ENCODE assay signal across 11 cellular contexts in genomic region chr3:57787867-57788623, GRCh38. TPM values are rescaled to one million over a fixed set of nuclear protein-coding genes. Genes with fewer than 3 reads are reported as not detected.
A peak's percentile ranks its signal among the peaks of the same experiment; 100 is the strongest.
DNase-seq lines count a peak whose midpoint lies in the region; ATAC-seq, FAIRE-seq and TF ChIP-seq lines count a peak whose summit lies in the region.
"Had no signal": no experiment of that assay in that cellular context is flagged by ENCODE, and none has a peak within 500 bp of the region (broad histone marks: within the 10 kb centered on the region; RNA-seq: fewer than 3 reads in every experiment).

No MANE protein-coding gene starts in this region.

- H2AFZ ChIP-seq in keratinocyte (ENCODE audit: control insufficient read depth, low read length) = no peak overlapping the region

- dilution Hi-C loops in keratinocyte (cut with MboI; ENCODE audit: extremely low pct_ligation_motif_present, low sequenced_read_pairs) = no loop called here

- H3K4me2 ChIP-seq in keratinocyte (ENCODE audit: control insufficient read depth, extremely low read depth, insufficient read depth, low read depth, low read length) = peak overlapping the region; percentile 50

- H3K27ac ChIP-seq in keratinocyte (ENCODE audit: control insufficient read depth, insufficient read depth, low read length) = peak overlapping the region; percentile 36

- FAIRE-seq in keratinocyte (lab: Jason Lieb, UNC) = peak; percentile 77

- H3K9ac ChIP-seq in keratinocyte (ENCODE audit: control insufficient read depth, extremely low read depth, insufficient read depth, low read length) = no peak overlapping the region

- no peak for TF ChIP-seq CTCF in keratinocyte (optimal IDR thresholded peaks at IDR 0.05 in 1 of 3, IDR thresholded peaks at IDR 0.05 in 1 of 3, conservative IDR thresholded peaks at IDR 0.05 in 1 of 3; ENCODE audit: extremely low read depth in 1 of 3, insufficient read depth in 2 of 3, low read length in 3 of 3)
- TF ChIP-seq CTCF in foreskin fibroblast (IDR thresholded peaks at IDR 0.05; ENCODE audit: low read depth, low read length) = no peak

- H3K9me3 ChIP-seq in keratinocyte (ENCODE audit: control insufficient read depth, low read depth, low read length) = no peaks in the 10 kb centered on the region

- no peaks in the 10 kb centered on the region for H3K27me3 ChIP-seq in keratinocyte (ENCODE audit: control insufficient read depth, extremely low read depth, insufficient read depth, low read length)

- H3K36me3 ChIP-seq in keratinocyte (ENCODE audit: control insufficient read depth in 2 of 2, extremely low read depth in 1 of 2, insufficient read depth in 2 of 2, low read length in 2 of 2) = no peaks in the 10 kb centered on the region

- peak; percentile 94 for ATAC-seq in GM18861 (IDR thresholded peaks at IDR 0.05; ENCODE audit: unreplicated experiment)
- ATAC-seq in GM21619 (IDR thresholded peaks at IDR 0.05; ENCODE audit: unreplicated experiment) = peak; percentile 94
- peak; percentile 91 for ATAC-seq in HG03558 (IDR thresholded peaks at IDR 0.05; ENCODE audit: extremely low read depth, unreplicated experiment)

- H3K4me1 ChIP-seq in keratinocyte (ENCODE audit: control insufficient read depth, extremely low read depth, insufficient read depth, low read length) = peaks cover 34% of the 10 kb centered on the region

- no peak for DNase-seq in keratinocyte (ENCODE audit: low read depth, low spot score)
- no peak for DNase-seq in stimulated activated CD4-positive, alpha-beta T cell treated with anti-CD3 and anti-CD28 coated beads, Interleukin-4, amount 100 ng/mL, for 4 hours
- no peak for DNase-seq in GDM1 (lab: John Stamatoyannopoulos, UW)
- no peak for DNase-seq in foreskin fibroblast
- DNase-seq in NCI-H526 treated with DMSO at 0.1 percent for 48 hours (lab: John Stamatoyannopoulos, UW) = no peak
- DNase-seq: HCEC 1CT; naive thymus-derived CD8-positive, alpha-beta T cell; stimulated activated naive CD4-positive, alpha-beta T cell treated with Interleukin-2 at 50 U/mL for 16 hours had no signal

- H3K79me2 ChIP-seq in keratinocyte (ENCODE audit: control insufficient read depth, insufficient read depth, low read length) = peaks cover 94% of the 10 kb centered on the region

- H3K4me3 ChIP-seq in keratinocyte (ENCODE audit: control insufficient read depth in 2 of 3, extremely low read depth in 1 of 3, insufficient read depth in 2 of 3, low read depth in 1 of 3, low read length in 3 of 3) (no peak overlapping the region), foreskin fibroblast (ENCODE audit: low read depth in 1 of 2, low read length in 2 of 2) (no peak overlapping the region)

- peaks cover 8% of the 10 kb centered on the region for H3K9me1 ChIP-seq in keratinocyte (ENCODE audit: control insufficient read depth, extremely low read depth, insufficient read depth, low read length)

- H4K20me1 ChIP-seq in keratinocyte (ENCODE audit: control insufficient read depth, extremely low read depth, insufficient read depth, low read length) = peaks cover 19% of the 10 kb centered on the region

RNA-seq across cellular contexts. Expression of gene SLMAP, which starts 31.9 kb away (rescaled TPM):
- polyA plus RNA-seq in keratinocyte = 44.4 to 58.0 TPM (median 53.1 TPM) in 3 replicates
- polyA plus RNA-seq in keratinocyte (2011; ENCODE audit: low read depth) = 150 TPM
- polyA plus RNA-seq in keratinocyte (2011; cell fraction: cytosol; rRNA removed) = 36.2 and 58.9 TPM in 2 replicates
- 68.3 and 79.3 TPM in 2 replicates for polyA plus RNA-seq in keratinocyte (2011; cell fraction: nucleus; rRNA removed)
- 37.2 and 52.5 TPM in 2 replicates for polyA plus RNA-seq in keratinocyte (2012; ENCODE audit: low replicate concordance)
- polyA minus RNA-seq in keratinocyte = 76.8 to 122 TPM (median 104 TPM) in 3 replicates
- polyA minus RNA-seq in keratinocyte (2011; cell fraction: cytosol; rRNA and poly(A)+ RNA removed) = 78.1 TPM
- 103 and 188 TPM in 2 replicates for polyA minus RNA-seq in keratinocyte (2011; cell fraction: nucleus; rRNA and poly(A)+ RNA removed)
